Comparison of ENCODE assay signal across 1 cellular context in the genomic region with DNA sequence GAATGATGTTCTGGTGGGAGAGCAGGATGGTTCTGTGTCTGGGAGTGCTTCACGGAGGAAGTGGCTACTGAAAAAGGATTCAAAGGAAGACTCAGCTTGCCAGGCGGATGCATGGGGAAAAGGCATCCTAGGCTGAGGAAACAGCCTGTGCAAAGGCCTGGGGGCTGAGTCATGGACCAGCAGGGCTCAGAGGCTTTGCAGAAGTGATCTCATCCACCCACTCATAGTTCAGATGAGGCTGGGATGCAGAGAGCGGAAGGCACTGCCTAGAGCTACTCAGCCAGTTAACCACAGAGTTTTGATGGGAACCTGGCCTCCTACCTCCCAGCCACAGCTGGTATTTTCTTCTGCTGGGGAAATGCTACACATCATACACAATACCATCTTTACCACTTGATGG.
A peak's percentile ranks its signal among the peaks of the same experiment; 100 is the strongest.
TF ChIP-seq lines count a peak whose summit lies in the region.

No MANE protein-coding gene starts in this region.

TF ChIP-seq in SK-N-SH, 30 proteins besides CTCF, POLR2A, EP300 and RAD21 (continued from another document):
- TF ChIP-seq, protein P1, sequence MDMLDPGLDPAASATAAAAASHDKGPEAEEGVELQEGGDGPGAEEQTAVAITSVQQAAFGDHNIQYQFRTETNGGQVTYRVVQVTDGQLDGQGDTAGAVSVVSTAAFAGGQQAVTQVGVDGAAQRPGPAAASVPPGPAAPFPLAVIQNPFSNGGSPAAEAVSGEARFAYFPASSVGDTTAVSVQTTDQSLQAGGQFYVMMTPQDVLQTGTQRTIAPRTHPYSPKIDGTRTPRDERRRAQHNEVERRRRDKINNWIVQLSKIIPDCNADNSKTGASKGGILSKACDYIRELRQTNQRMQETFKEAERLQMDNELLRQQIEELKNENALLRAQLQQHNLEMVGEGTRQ (IDR thresholded peaks at IDR 0.05; ENCODE audit: borderline replicate concordance, low read depth, low read length), result no peak
- TF ChIP-seq YY1 (IDR thresholded peaks at IDR 0.05; ENCODE audit: low read depth) (no peak), TAF1 (IDR thresholded peaks at IDR 0.05; ENCODE audit: borderline replicate concordance, low read depth, low read length) (no peak), JUND (IDR thresholded peaks at IDR 0.05) (peak; percentile 83), POLR2AphosphoS5 (IDR thresholded peaks at IDR 0.05; ENCODE audit: low read depth, low read length) (peak; percentile 74; the same call in 1 of the 2 replicates)
- TF ChIP-seq, protein P2, sequence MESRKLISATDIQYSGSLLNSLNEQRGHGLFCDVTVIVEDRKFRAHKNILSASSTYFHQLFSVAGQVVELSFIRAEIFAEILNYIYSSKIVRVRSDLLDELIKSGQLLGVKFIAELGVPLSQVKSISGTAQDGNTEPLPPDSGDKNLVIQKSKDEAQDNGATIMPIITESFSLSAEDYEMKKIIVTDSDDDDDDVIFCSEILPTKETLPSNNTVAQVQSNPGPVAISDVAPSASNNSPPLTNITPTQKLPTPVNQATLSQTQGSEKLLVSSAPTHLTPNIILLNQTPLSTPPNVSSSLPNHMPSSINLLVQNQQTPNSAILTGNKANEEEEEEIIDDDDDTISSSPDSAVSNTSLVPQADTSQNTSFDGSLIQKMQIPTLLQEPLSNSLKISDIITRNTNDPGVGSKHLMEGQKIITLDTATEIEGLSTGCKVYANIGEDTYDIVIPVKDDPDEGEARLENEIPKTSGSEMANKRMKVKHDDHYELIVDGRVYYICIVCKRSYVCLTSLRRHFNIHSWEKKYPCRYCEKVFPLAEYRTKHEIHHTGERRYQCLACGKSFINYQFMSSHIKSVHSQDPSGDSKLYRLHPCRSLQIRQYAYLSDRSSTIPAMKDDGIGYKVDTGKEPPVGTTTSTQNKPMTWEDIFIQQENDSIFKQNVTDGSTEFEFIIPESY (IDR thresholded peaks at IDR 0.05; ENCODE audit: borderline replicate concordance, low read depth), result no peak
- TF ChIP-seq, protein P3, sequence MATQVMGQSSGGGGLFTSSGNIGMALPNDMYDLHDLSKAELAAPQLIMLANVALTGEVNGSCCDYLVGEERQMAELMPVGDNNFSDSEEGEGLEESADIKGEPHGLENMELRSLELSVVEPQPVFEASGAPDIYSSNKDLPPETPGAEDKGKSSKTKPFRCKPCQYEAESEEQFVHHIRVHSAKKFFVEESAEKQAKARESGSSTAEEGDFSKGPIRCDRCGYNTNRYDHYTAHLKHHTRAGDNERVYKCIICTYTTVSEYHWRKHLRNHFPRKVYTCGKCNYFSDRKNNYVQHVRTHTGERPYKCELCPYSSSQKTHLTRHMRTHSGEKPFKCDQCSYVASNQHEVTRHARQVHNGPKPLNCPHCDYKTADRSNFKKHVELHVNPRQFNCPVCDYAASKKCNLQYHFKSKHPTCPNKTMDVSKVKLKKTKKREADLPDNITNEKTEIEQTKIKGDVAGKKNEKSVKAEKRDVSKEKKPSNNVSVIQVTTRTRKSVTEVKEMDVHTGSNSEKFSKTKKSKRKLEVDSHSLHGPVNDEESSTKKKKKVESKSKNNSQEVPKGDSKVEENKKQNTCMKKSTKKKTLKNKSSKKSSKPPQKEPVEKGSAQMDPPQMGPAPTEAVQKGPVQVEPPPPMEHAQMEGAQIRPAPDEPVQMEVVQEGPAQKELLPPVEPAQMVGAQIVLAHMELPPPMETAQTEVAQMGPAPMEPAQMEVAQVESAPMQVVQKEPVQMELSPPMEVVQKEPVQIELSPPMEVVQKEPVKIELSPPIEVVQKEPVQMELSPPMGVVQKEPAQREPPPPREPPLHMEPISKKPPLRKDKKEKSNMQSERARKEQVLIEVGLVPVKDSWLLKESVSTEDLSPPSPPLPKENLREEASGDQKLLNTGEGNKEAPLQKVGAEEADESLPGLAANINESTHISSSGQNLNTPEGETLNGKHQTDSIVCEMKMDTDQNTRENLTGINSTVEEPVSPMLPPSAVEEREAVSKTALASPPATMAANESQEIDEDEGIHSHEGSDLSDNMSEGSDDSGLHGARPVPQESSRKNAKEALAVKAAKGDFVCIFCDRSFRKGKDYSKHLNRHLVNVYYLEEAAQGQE (IDR thresholded peaks at IDR 0.05; ENCODE audit: low read depth, low read length), result no peak
